Comparison of ENCODE assay signal across 15 cellular contexts in genomic region chr15:60523056-60523455, GRCh38. TPM values are rescaled to one million over a fixed set of nuclear protein-coding genes. Genes with fewer than 3 reads are reported as not detected.
DNase-seq lines count a peak whose midpoint lies in the region; ATAC-seq, FAIRE-seq and TF ChIP-seq lines count a peak whose summit lies in the region.
"Had no signal": no experiment of that assay in that cellular context is flagged by ENCODE, and none has a peak within 500 bp of the region (broad histone marks: within the 10 kb centered on the region; RNA-seq: fewer than 3 reads in every experiment).

No MANE protein-coding gene starts in this region.

- no peaks in the 10 kb centered on the region for H3K27me3 Mint-ChIP-seq in CD4-positive, alpha-beta T cell
- H3K27me3 Mint-ChIP-seq in immature natural killer cell (ENCODE audit: low read depth in 3 of 3): peaks cover 0 to 12% (median 3%) of the 10 kb centered on the region in 3 donors
- H3K27me3 Mint-ChIP-seq: activated B cell treated with CpG ODN at 0.5 μM for 24 hours had no signal

- no peak for TF ChIP-seq CTCF in CD4-positive, alpha-beta T cell (IDR thresholded peaks at IDR 0.05)
- no peak for TF ChIP-seq CTCF in brain microvascular endothelial cell (IDR thresholded peaks at IDR 0.05; ENCODE audit: low read depth, low read length, missing control alignments)
- no peak for TF ChIP-seq CTCF in kidney (IDR thresholded peaks at IDR 0.05; ENCODE audit: borderline replicate concordance, extremely low read depth, insufficient read depth)

- H3K9me3 Mint-ChIP-seq in CD4-positive, alpha-beta T cell: no peaks in the 10 kb centered on the region
- H3K9me3 Mint-ChIP-seq in immature natural killer cell: no peaks in the 10 kb centered on the region
- H3K9me3 Mint-ChIP-seq: activated B cell treated with CpG ODN at 0.5 μM for 24 hours had no signal

- no peak overlapping the region for H3K9ac ChIP-seq in kidney (ENCODE audit: low read length in 2 of 2)

- H3K36me3 ChIP-seq in brain microvascular endothelial cell (replicated peaks) (no peaks in the 10 kb centered on the region), kidney (ENCODE audit: control insufficient read depth in 1 of 2, insufficient read depth in 2 of 2, low read length in 2 of 2) (no peaks in the 10 kb centered on the region)

- no peak for ATAC-seq in CD4-positive, alpha-beta T cell (ENCODE audit: poor library complexity)

- CTCF ChIA-PET in CD4-positive, alpha-beta T cell (lab: Charles Lee): interaction anchor here (3.1 kb wide), 1 partner anchor 13 kb away, joined by 37 read pairs; no protein-coding TSS in a partner anchor

- no peaks in the 10 kb centered on the region for H3K27me3 ChIP-seq in CD4-positive, alpha-beta T cell (ENCODE audit: control insufficient read depth, insufficient read depth, low read length)
- H3K27me3 ChIP-seq in brain microvascular endothelial cell (replicated peaks): no peaks in the 10 kb centered on the region

- no peak for FAIRE-seq in kidney (lab: Jason Lieb, UNC)
- FAIRE-seq: endometrium, GM19239 had no signal

- peaks cover 0 to 11% of the 10 kb centered on the region in 2 donors for H3K4me1 ChIP-seq in kidney (ENCODE audit: control insufficient read depth in 1 of 2, insufficient read depth in 1 of 2, low read depth in 1 of 2, low read length in 2 of 2)

- H3K36me3 Mint-ChIP-seq in CD4-positive, alpha-beta T cell (ENCODE audit: low read depth): peaks cover 77% of the 10 kb centered on the region
- H3K36me3 Mint-ChIP-seq in immature natural killer cell: peaks cover 0 to 16% (median 3%) of the 10 kb centered on the region in 3 donors

- in situ Hi-C loops in brain microvascular endothelial cell (cut with HindIII; ENCODE audit: low pct_ligation_motif_present, low sequenced_read_pairs): no loop called here

- POLR2A ChIA-PET in CD4-positive, alpha-beta T cell (lab: Charles Lee): interaction anchor here (1.3 kb wide), 1 partner anchor 57 kb away, joined by 3 read pairs; no protein-coding TSS in a partner anchor

- no peak overlapping the region for H3K4me3 Mint-ChIP-seq in CD4-positive, alpha-beta T cell
- peak overlapping the region in 2 of 5 donors; percentile 11 to 31 for H3K4me3 Mint-ChIP-seq in immature natural killer cell
- H3K4me3 Mint-ChIP-seq: activated B cell treated with CpG ODN at 0.5 μM for 24 hours had no signal

- no peaks in the 10 kb centered on the region for H3K9me3 ChIP-seq in CD4-positive, alpha-beta T cell (ENCODE audit: control insufficient read depth, low read length)
- H3K9me3 ChIP-seq in kidney (ENCODE audit: control insufficient read depth in 1 of 2, low read length in 2 of 2): no peaks in the 10 kb centered on the region

- peaks cover 80% of the 10 kb centered on the region for H3K4me1 Mint-ChIP-seq in CD4-positive, alpha-beta T cell (ENCODE audit: low read depth)
- peaks cover 85 to 95% of the 10 kb centered on the region in 2 donors for H3K4me1 Mint-ChIP-seq in immature natural killer cell

- no peak overlapping the region for H3K4me3 ChIP-seq in brain microvascular endothelial cell (ENCODE audit: low read depth, low read length)
- H3K4me3 ChIP-seq in kidney (ENCODE audit: low read length in 2 of 2): no peak overlapping the region

- H3K27ac ChIP-seq in CD4-positive, alpha-beta T cell (ENCODE audit: low read depth, low read length): no peak overlapping the region
- H3K27ac ChIP-seq in brain microvascular endothelial cell (no peak overlapping the region), kidney (ENCODE audit: low read depth in 2 of 2, low read length in 2 of 2) (no peak overlapping the region)

- intact Hi-C loops in CD4-positive, alpha-beta T cell (cut with DNase I, micrococcal nuclease): loop anchor here in 1 of 2 experiments (5.0 kb wide), 1 partner anchor 394 kb away; no protein-coding TSS in a partner anchor
- intact Hi-C loops in kidney (cut with DNase I) (no loop called here), head of caudate nucleus (cut with DNase I) (no loop called here)

- H3K27ac Mint-ChIP-seq in CD4-positive, alpha-beta T cell: peak overlapping the region; percentile 87
- peak overlapping the region; percentile 53 to 81 (median 68) for H3K27ac Mint-ChIP-seq in immature natural killer cell
- H3K27ac Mint-ChIP-seq: activated B cell treated with CpG ODN at 0.5 μM for 24 hours had no signal

- no peak for DNase-seq in CD4-positive, alpha-beta T cell
- DNase-seq in HPDE6-E6E7 (ENCODE audit: extremely low spot score): peak; percentile 51
- peak; percentile 6 for DNase-seq in brain microvascular endothelial cell
- DNase-seq in immature natural killer cell: no peak
- DNase-seq in NCI-H1930 (lab: John Stamatoyannopoulos, UW): no peak
- DNase-seq in dedifferentiated amniotic fluid mesenchymal stem cell (ENCODE audit: extremely low spot score): no peak
- DNase-seq in kidney: no peak
- DNase-seq in head of caudate nucleus: no peak
- DNase-seq: activated B cell treated with CpG ODN at 0.5 μM for 24 hours; GF-D8; NCI-H1417; NCI-H446 treated with DMSO at 0.1 percent for 48 hours; stimulated activated naive CD4-positive, alpha-beta T cell had no signal

RNA-seq across cellular contexts. Expression of gene ICE2, which starts 44.1 kb away (rescaled TPM):
- 10 to 100 TPM; 20.4 to 23.4 TPM for total RNA-seq in CD4-positive, alpha-beta T cell
- polyA plus RNA-seq in immature natural killer cell: 10 to 100 TPM; 26.5 to 40.7 (median 33.4) TPM
- 61.4 TPM for total RNA-seq in kidney
- polyA plus RNA-seq in kidney (ENCODE audit: insufficient read depth, low read depth, low replicate concordance): 16.4 TPM

Comparison
In these comparisons a context has a peak if more than half of its experiments do, and no peak if none do; other contexts are left out.
1. DNase-seq: peak in HPDE6-E6E7 (single experiment) and brain microvascular endothelial cell (single experiment); none in CD4-positive, alpha-beta T cell (0 of 10), immature natural killer cell (0 of 3), NCI-H1930 (0 of 2), dedifferentiated amniotic fluid mesenchymal stem cell (single experiment), kidney (single experiment) and head of caudate nucleus (0 of 42).